Comparison of ENCODE assay signal across 11 cellular contexts in genomic region chr22:23137468-23137867, GRCh38. TPM values are rescaled to one million over a fixed set of nuclear protein-coding genes. Genes with fewer than 3 reads are reported as not detected.
DNase-seq lines count a peak whose midpoint lies in the region; ATAC-seq, FAIRE-seq and TF ChIP-seq lines count a peak whose summit lies in the region.
"Had no signal": no experiment of that assay in that cellular context is flagged by ENCODE, and none has a peak within 500 bp of the region (broad histone marks: within the 10 kb centered on the region; RNA-seq: fewer than 3 reads in every experiment).

No MANE protein-coding gene starts in this region.

- intact Hi-C loops in CD4-positive, alpha-beta T cell (cut with DNase I, micrococcal nuclease) = no loop called here
- intact Hi-C loops in activated T-helper 2 cell treated with anti-CD3 and anti-CD28 coated beads, Interferon-gamma antibody, Interleukin-2, Interleukin-4, amounts not matched to agents 10 μg/mL and 5 μg/mL and 100 μg/mL, durations not matched to agents 14 hours and 24 hours and 36 hours (cut with micrococcal nuclease) = no loop called here

- no peaks in the 10 kb centered on the region for H3K9me3 Mint-ChIP-seq in CD4-positive, alpha-beta T cell
- no peaks in the 10 kb centered on the region for H3K9me3 Mint-ChIP-seq in activated T-helper 2 cell treated with anti-CD3 and anti-CD28 coated beads, Interferon-gamma antibody, Interleukin-2, Interleukin-4, amounts not matched to agents 10 μg/mL and 5 μg/mL and 100 μg/mL, durations not matched to agents 14 hours and 24 hours and 36 hours
- H3K9me3 Mint-ChIP-seq in type B pancreatic cell (no peaks in the 10 kb centered on the region), glutamatergic neuron (ENCODE audit: unreplicated experiment) (peaks cover 3% of the 10 kb centered on the region)

- peaks cover 49% of the 10 kb centered on the region for H3K4me1 Mint-ChIP-seq in CD4-positive, alpha-beta T cell (ENCODE audit: low read depth)
- peaks cover 26% of the 10 kb centered on the region for H3K4me1 Mint-ChIP-seq in activated T-helper 2 cell treated with anti-CD3 and anti-CD28 coated beads, Interferon-gamma antibody, Interleukin-2, Interleukin-4, amounts not matched to agents 10 μg/mL and 5 μg/mL and 100 μg/mL, durations not matched to agents 14 hours and 24 hours and 36 hours (ENCODE audit: low read depth)
- H3K4me1 Mint-ChIP-seq in type B pancreatic cell (ENCODE audit: unreplicated experiment) = peaks cover 14% of the 10 kb centered on the region
- H3K4me1 Mint-ChIP-seq in glutamatergic neuron (ENCODE audit: low read depth, unreplicated experiment) = peaks cover 4% of the 10 kb centered on the region

- H3K27ac ChIP-seq in CD4-positive, alpha-beta T cell (ENCODE audit: low read depth, low read length) = peak overlapping the region; percentile 66
- peak overlapping the region; percentile 89 for H3K27ac ChIP-seq in neutrophil

- no peaks in the 10 kb centered on the region for H3K36me3 ChIP-seq in neutrophil

- CTCF ChIA-PET in CD4-positive, alpha-beta T cell (lab: Charles Lee) = interaction anchor here (0.8 to 1.9 kb wide), 2 partner anchors 144 to 145 kb away, joined by 3 to 4 read pairs; no protein-coding TSS in a partner anchor

- no peaks in the 10 kb centered on the region for H3K36me3 Mint-ChIP-seq in CD4-positive, alpha-beta T cell (ENCODE audit: low read depth)
- H3K36me3 Mint-ChIP-seq in activated T-helper 2 cell treated with anti-CD3 and anti-CD28 coated beads, Interferon-gamma antibody, Interleukin-2, Interleukin-4, amounts not matched to agents 10 μg/mL and 5 μg/mL and 100 μg/mL, durations not matched to agents 14 hours and 24 hours and 36 hours (ENCODE audit: low read depth) = no peaks in the 10 kb centered on the region
- no peaks in the 10 kb centered on the region for H3K36me3 Mint-ChIP-seq in type B pancreatic cell
- H3K36me3 Mint-ChIP-seq in glutamatergic neuron (ENCODE audit: unreplicated experiment) = no peaks in the 10 kb centered on the region

- no peak for TF ChIP-seq CTCF in CD4-positive, alpha-beta T cell (IDR thresholded peaks at IDR 0.05)
- no peak for TF ChIP-seq CTCF in neutrophil (IDR thresholded peaks at IDR 0.05)
- TF ChIP-seq CTCF in type B pancreatic cell (conservative IDR thresholded peaks at IDR 0.05) = no peak
- TF ChIP-seq CTCF in glutamatergic neuron (IDR thresholded peaks at IDR 0.05; ENCODE audit: partially characterized antibody, unreplicated experiment) = no peak

- ATAC-seq in CD4-positive, alpha-beta T cell (ENCODE audit: poor library complexity) = no peak
- ATAC-seq in HG02970 (IDR thresholded peaks at IDR 0.05; ENCODE audit: low FRiP score, unreplicated experiment) = no peak
- ATAC-seq: HCT116 had no signal

- TF ChIP-seq POLR2A in GM12892 (IDR thresholded peaks at IDR 0.05; ENCODE audit: low read depth, low read length) = no peak

- peak; percentile 78 for FAIRE-seq in GM12892 (lab: Jason Lieb, UNC)

- no peak for DNase-seq in CD4-positive, alpha-beta T cell
- no peak for DNase-seq in GM12892 (ENCODE audit: insufficient read length)
- no peak for DNase-seq in activated T-helper 2 cell treated with anti-CD3 and anti-CD28 coated beads, Interferon-gamma antibody, Interleukin-2, Interleukin-4, amounts not matched to agents 10 μg/mL and 5 μg/mL and 100 μg/mL, durations not matched to agents 14 hours and 24 hours and 36 hours (ENCODE audit: low spot score)
- no peak for DNase-seq in type B pancreatic cell (ENCODE audit: extremely low spot score, unreplicated experiment)
- DNase-seq in glutamatergic neuron = no peak
- DNase-seq: NCI-H82, SIG-M5 had no signal

- H3K27me3 Mint-ChIP-seq in CD4-positive, alpha-beta T cell = no peaks in the 10 kb centered on the region
- H3K27me3 Mint-ChIP-seq in activated T-helper 2 cell treated with anti-CD3 and anti-CD28 coated beads, Interferon-gamma antibody, Interleukin-2, Interleukin-4, amounts not matched to agents 10 μg/mL and 5 μg/mL and 100 μg/mL, durations not matched to agents 14 hours and 24 hours and 36 hours (ENCODE audit: low read depth) = no peaks in the 10 kb centered on the region
- H3K27me3 Mint-ChIP-seq in type B pancreatic cell (no peaks in the 10 kb centered on the region), glutamatergic neuron (ENCODE audit: unreplicated experiment) (no peaks in the 10 kb centered on the region)

- no peak overlapping the region for H3K4me3 ChIP-seq in neutrophil (ENCODE audit: low read depth in 1 of 2, low read length in 1 of 2)

- POLR2A ChIA-PET in CD4-positive, alpha-beta T cell (lab: Charles Lee) = interaction anchor here (0.9 to 1.7 kb wide), 6 partner anchors 16 to 385 kb away, joined by 3 to 11 read pairs (median 4); partner anchors contain the start of gene GNAZ

- H3K27me3 ChIP-seq in CD4-positive, alpha-beta T cell (ENCODE audit: control insufficient read depth, insufficient read depth, low read length) = no peaks in the 10 kb centered on the region
- H3K27me3 ChIP-seq in neutrophil = no peaks in the 10 kb centered on the region

- no peaks in the 10 kb centered on the region for H3K9me3 ChIP-seq in CD4-positive, alpha-beta T cell (ENCODE audit: control insufficient read depth, low read length)
- H3K9me3 ChIP-seq in neutrophil = no peaks in the 10 kb centered on the region

- peak overlapping the region; percentile 78 for H3K4me3 Mint-ChIP-seq in CD4-positive, alpha-beta T cell
- no peak overlapping the region for H3K4me3 Mint-ChIP-seq in activated T-helper 2 cell treated with anti-CD3 and anti-CD28 coated beads, Interferon-gamma antibody, Interleukin-2, Interleukin-4, amounts not matched to agents 10 μg/mL and 5 μg/mL and 100 μg/mL, durations not matched to agents 14 hours and 24 hours and 36 hours (ENCODE audit: low read depth)
- no peak overlapping the region for H3K4me3 Mint-ChIP-seq in type B pancreatic cell
- H3K4me3 Mint-ChIP-seq in glutamatergic neuron (ENCODE audit: unreplicated experiment) = no peak overlapping the region

- peak overlapping the region; percentile 94 for H3K27ac Mint-ChIP-seq in CD4-positive, alpha-beta T cell
- peak overlapping the region; percentile 33 for H3K27ac Mint-ChIP-seq in activated T-helper 2 cell treated with anti-CD3 and anti-CD28 coated beads, Interferon-gamma antibody, Interleukin-2, Interleukin-4, amounts not matched to agents 10 μg/mL and 5 μg/mL and 100 μg/mL, durations not matched to agents 14 hours and 24 hours and 36 hours
- no peak overlapping the region for H3K27ac Mint-ChIP-seq in type B pancreatic cell
- no peak overlapping the region for H3K27ac Mint-ChIP-seq in glutamatergic neuron (ENCODE audit: unreplicated experiment)

- H3K4me1 ChIP-seq in neutrophil (ENCODE audit: control insufficient read depth in 1 of 2, insufficient read depth in 1 of 2, low read depth in 1 of 2, low read length in 1 of 2) = peaks cover 34 to 39% of the 10 kb centered on the region in 2 experiments

RNA-seq across cellular contexts. Expression of gene RSPH14, which starts 4.3 kb away (rescaled TPM):
- 1 to 10 TPM; 1.2 to 1.5 TPM for total RNA-seq in CD4-positive, alpha-beta T cell
- polyA plus RNA-seq in GM12892 (2012; ENCODE audit: missing spikeins) = not detected
- not detected in 2 replicates for total RNA-seq in activated T-helper 2 cell treated with anti-CD3 and anti-CD28 coated beads, Interferon-gamma antibody, Interleukin-2, Interleukin-4, amounts not matched to agents 10 μg/mL and 5 μg/mL and 100 μg/mL, durations not matched to agents 14 hours and 24 hours and 36 hours
- total RNA-seq in type B pancreatic cell (ENCODE audit: low replicate concordance) (0.93 and 1.5 TPM in 2 replicates), glutamatergic neuron (ENCODE audit: unreplicated experiment) (1.7 TPM)
- total RNA-seq: mononuclear cell had no signal

RNA-seq across cellular contexts. Expression of gene RAB36, which starts 7.8 kb away (rescaled TPM):
- under 1 TPM; 0.77 to 0.87 TPM for total RNA-seq in CD4-positive, alpha-beta T cell
- polyA plus RNA-seq in GM12892 (2012; ENCODE audit: missing spikeins) = not detected
- not detected in 2 replicates for total RNA-seq in activated T-helper 2 cell treated with anti-CD3 and anti-CD28 coated beads, Interferon-gamma antibody, Interleukin-2, Interleukin-4, amounts not matched to agents 10 μg/mL and 5 μg/mL and 100 μg/mL, durations not matched to agents 14 hours and 24 hours and 36 hours
- total RNA-seq in type B pancreatic cell (ENCODE audit: low replicate concordance) (6.8 and 18.4 TPM in 2 replicates), glutamatergic neuron (ENCODE audit: unreplicated experiment) (2.0 TPM)
- total RNA-seq: mononuclear cell had no signal

RNA-seq across cellular contexts. Expression of gene BCR, which starts 42.8 kb away (rescaled TPM):
- 10 to 100 TPM; 60.0 to 64.8 TPM for total RNA-seq in CD4-positive, alpha-beta T cell
- 9.2 TPM for polyA plus RNA-seq in GM12892 (2012; ENCODE audit: missing spikeins)
- 32.0 and 36.0 TPM in 2 replicates for total RNA-seq in activated T-helper 2 cell treated with anti-CD3 and anti-CD28 coated beads, Interferon-gamma antibody, Interleukin-2, Interleukin-4, amounts not matched to agents 10 μg/mL and 5 μg/mL and 100 μg/mL, durations not matched to agents 14 hours and 24 hours and 36 hours
- total RNA-seq in type B pancreatic cell (ENCODE audit: low replicate concordance) (61.2 and 71.6 TPM in 2 replicates), glutamatergic neuron (ENCODE audit: unreplicated experiment) (268 TPM)

Comparison
In these comparisons a context has a peak if more than half of its experiments do, and no peak if none do; other contexts are left out.
1. H3K27ac Mint-ChIP-seq: peak in CD4-positive, alpha-beta T cell (single experiment) and activated T-helper 2 cell treated with anti-CD3 and anti-CD28 coated beads, Interferon-gamma antibody, Interleukin-2, Interleukin-4, amounts not matched to agents 10 μg/mL and 5 μg/mL and 100 μg/mL, durations not matched to agents 14 hours and 24 hours and 36 hours (single experiment); none in type B pancreatic cell (single experiment) and glutamatergic neuron (single experiment).